28 cellular contexts compared by ENCODE assay signal in the genomic region with DNA sequence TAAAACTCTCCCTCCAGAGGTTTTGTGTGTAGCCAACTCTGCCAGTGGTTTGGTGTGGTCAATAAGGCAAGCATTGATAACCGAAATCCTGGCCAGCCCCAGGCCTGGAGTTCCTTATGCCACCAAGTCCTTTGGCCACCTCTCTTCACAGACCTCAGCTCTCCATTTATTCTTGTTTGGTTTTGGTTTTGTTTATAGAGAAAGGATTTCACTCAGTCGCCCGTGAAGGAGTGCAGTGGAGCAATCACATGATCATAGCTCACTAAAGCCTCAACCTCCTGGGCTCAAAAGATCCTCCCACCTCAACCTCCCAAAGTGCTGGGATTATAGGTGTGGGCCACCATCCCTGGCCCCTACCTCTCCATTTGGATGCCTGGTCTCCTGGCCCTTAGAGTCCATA. TPM values are rescaled to one million over a fixed set of nuclear protein-coding genes. Genes with fewer than 3 reads are reported as not detected.
DNase-seq lines count a peak whose midpoint lies in the region; ATAC-seq, FAIRE-seq and TF ChIP-seq lines count a peak whose summit lies in the region.
"Had no signal": no experiment of that assay in that cellular context is flagged by ENCODE, and none has a peak within 500 bp of the region (broad histone marks: within the 10 kb centered on the region; RNA-seq: fewer than 3 reads in every experiment).

No MANE protein-coding gene starts in this region.

- no peaks in the 10 kb centered on the region for H3K79me2 ChIP-seq in GM12878 (ENCODE audit: control insufficient read depth, insufficient read depth, low read length)

- DNase-seq in NCI-H345 (lab: John Stamatoyannopoulos, UW) (peak; percentile 30), NCI-H345 treated with DMSO at 0.1 percent for 48 hours (lab: John Stamatoyannopoulos, UW; ENCODE audit: unreplicated experiment) (no peak), GM12878 (ENCODE audit: low read depth, low spot score) (no peak)
- no peak for DNase-seq in stimulated activated naive B cell treated with anti-CD40 and anti-IgM and Interleukin-4, amounts not matched to agents 10 μg/mL and 1 μg/mL and 100 μg/mL, for 72 hours
- DNase-seq in stimulated activated CD4-positive, alpha-beta T cell treated with anti-CD3 and anti-CD28 coated beads, Interleukin-1b, Interleukin-23, amount 100 ng/mL, for 48 hours: no peak
- DNase-seq in activated naive CD4-positive, alpha-beta T cell (lab: John Stamatoyannopoulos, UW): no peak
- DNase-seq: 8988T; activated CD4-positive, alpha-beta T cell treated with anti-CD3 and anti-CD28 coated beads, Interleukin-2, amount 10 ng/mL, durations not matched to agents 24 days and 14 days; activated effector memory CD4-positive, alpha-beta T cell treated with Interleukin-2 at 50 U/mL for 16 hours; BE2C; cortex of kidney; glutamatergic neuron; left lung; NCI-H82; OCI-M1; stimulated activated CD4-positive, alpha-beta T cell treated with anti-CD3 and anti-CD28 coated beads, Interleukin-4, amount 100 ng/mL, for 1 hour; stimulated activated naive CD8-positive, alpha-beta T cell treated with anti-CD3 and anti-CD28 coated beads, Interleukin-15, amount 100 ng/mL, for 72 hours; T-helper 1 cell; upper lobe of left lung had no signal

- CTCF ChIA-PET in GM12878 (lab: Yijun Ruan, JAX): interaction anchor here (3.2 kb wide), 1 partner anchor 153 kb away, joined by 14 read pairs; no protein-coding TSS in a partner anchor

- H3K9me3 ChIP-seq in GM12878 (replicated peaks; ENCODE audit: control insufficient read depth, insufficient read depth, low read length): no peaks in the 10 kb centered on the region; the same call in 2 of the 3 replicates
- H3K9me3 ChIP-seq: left lung, prostate gland had no signal

- intact Hi-C loops in GM12878 (cut with micrococcal nuclease; ENCODE audit: unreplicated experiment): no loop called here

- FAIRE-seq in GM12878 (lab: Jason Lieb, UNC): no peak
- FAIRE-seq: D721Med, HepG2 had no signal

- H4K20me1 ChIP-seq in GM12878 (ENCODE audit: control insufficient read depth, insufficient read depth): no peaks in the 10 kb centered on the region

- RAD21 ChIA-PET in GM12878 (lab: Charles Lee; ENCODE audit: unreplicated experiment): interaction anchor here (1.3 to 2.7 kb wide), 2 partner anchors 55 to 57 kb away, joined by 5 to 7 read pairs; a partner anchor contains a TSS

- 2% methylated on average over 3 of the region's 3 CpGs for WGBS in GM12878 (ENCODE audit: insufficient coverage, insufficient replicate concordance, low lambda C conversion rate, missing lambda C conversion rate)

- H3K4me1 ChIP-seq in GM12878 (ENCODE audit: control insufficient read depth, insufficient read depth, low read length): peaks cover 19% of the 10 kb centered on the region
- H3K4me1 ChIP-seq: breast epithelium, neural progenitor cell, prostate gland had no signal

- no peaks in the 10 kb centered on the region for H3K27me3 ChIP-seq in GM12878 (replicated peaks in 1 of 2; ENCODE audit: control insufficient read depth in 2 of 2, insufficient read depth in 2 of 2, low read length in 1 of 2)
- H3K27me3 ChIP-seq: BE2C, breast epithelium, left lung, neural progenitor cell, upper lobe of left lung had no signal

- SMC1A ChIA-PET in GM12878 (lab: Charles Lee; ENCODE audit: uncharacterized antibody, unreplicated experiment): interaction anchor here (0.7 to 2.0 kb wide), 3 partner anchors 26 to 157 kb away, joined by 3 to 6 read pairs (median 3); no protein-coding TSS in a partner anchor

- H2AFZ ChIP-seq in GM12878 (ENCODE audit: control insufficient read depth, low read depth, low read length): peak overlapping the region; percentile 9
- H2AFZ ChIP-seq: neural progenitor cell had no signal

- H3K4me1 Mint-ChIP-seq in stimulated activated naive B cell treated with anti-CD40 and anti-IgM and Interleukin-4, amounts not matched to agents 10 μg/mL and 1 μg/mL and 100 μg/mL, for 72 hours: peaks cover 16 to 28% of the 10 kb centered on the region in 2 donors
- H3K4me1 Mint-ChIP-seq: activated CD4-positive, alpha-beta T cell treated with anti-CD3 and anti-CD28 coated beads, Interleukin-2, amount 10 ng/mL, durations not matched to agents 24 days and 14 days; neural progenitor cell had no signal

- peaks cover 0 to 4% of the 10 kb centered on the region in 2 donors for H3K9me3 Mint-ChIP-seq in stimulated activated naive B cell treated with anti-CD40 and anti-IgM and Interleukin-4, amounts not matched to agents 10 μg/mL and 1 μg/mL and 100 μg/mL, for 72 hours
- H3K9me3 Mint-ChIP-seq: activated CD4-positive, alpha-beta T cell treated with anti-CD3 and anti-CD28 coated beads, Interleukin-2, amount 10 ng/mL, durations not matched to agents 24 days and 14 days had no signal

- no peak for TF ChIP-seq POLR2A in GM12878 (IDR thresholded peaks at IDR 0.05; ENCODE audit: low read depth, low read length)

- no TSS peak for BruUV-seq in GM12878 (replicated peaks; lab: Mats Ljungman, UMichigan)

- H3K4me2 ChIP-seq in GM12878 (ENCODE audit: control insufficient read depth, insufficient read depth): peak overlapping the region; percentile 11; the same call in 1 of the 2 replicates
- H3K4me2 ChIP-seq: neural progenitor cell, smooth muscle cell had no signal

- no peaks in the 10 kb centered on the region for H3K36me3 Mint-ChIP-seq in stimulated activated naive B cell treated with anti-CD40 and anti-IgM and Interleukin-4, amounts not matched to agents 10 μg/mL and 1 μg/mL and 100 μg/mL, for 72 hours
- H3K36me3 Mint-ChIP-seq: neural progenitor cell had no signal

- in situ Hi-C loops in GM12878 (cut with MboI): no loop called here

- H3K27ac ChIP-seq in GM12878 (ENCODE audit: control insufficient read depth, insufficient read depth): no peak overlapping the region
- H3K27ac ChIP-seq: breast epithelium, left lung, neural progenitor cell, prostate gland, upper lobe of left lung had no signal

- no peak for TF ChIP-seq EP300 in GM12878 (IDR thresholded peaks at IDR 0.05; ENCODE audit: borderline replicate concordance in 1 of 2, control insufficient read depth in 1 of 2, low read depth in 2 of 2, low read length in 2 of 2)

- no peaks in the 10 kb centered on the region for H3K36me3 ChIP-seq in GM12878 (ENCODE audit: control insufficient read depth in 2 of 2, insufficient read depth in 2 of 2, low read length in 1 of 2)
- H3K36me3 ChIP-seq: BE2C, breast epithelium, left lung, neural progenitor cell, prostate gland, upper lobe of left lung had no signal

- TF ChIP-seq RAD21 in GM12878 (IDR thresholded peaks at IDR 0.05; ENCODE audit: insufficient read depth, low read depth, low read length): no peak

- H3K4me3 ChIP-seq in GM12878: no peak overlapping the region
- H3K4me3 ChIP-seq: breast epithelium, left lung, neural progenitor cell, prostate gland, smooth muscle cell, upper lobe of left lung had no signal

- no peak overlapping the region for H3K4me3 Mint-ChIP-seq in stimulated activated naive B cell treated with anti-CD40 and anti-IgM and Interleukin-4, amounts not matched to agents 10 μg/mL and 1 μg/mL and 100 μg/mL, for 72 hours
- H3K4me3 Mint-ChIP-seq: activated CD4-positive, alpha-beta T cell treated with anti-CD3 and anti-CD28 coated beads, Interleukin-2, amount 10 ng/mL, durations not matched to agents 24 days and 14 days; neural progenitor cell; stimulated activated naive CD8-positive, alpha-beta T cell treated with anti-CD3 and anti-CD28 coated beads, Interleukin-15, amount 100 ng/mL, for 72 hours had no signal

- TF ChIP-seq CTCF in GM12878 (IDR thresholded peaks at IDR 0.05 in 2 of 3, conservative IDR thresholded peaks at IDR 0.05 in 1 of 3; ENCODE audit: control insufficient read depth in 2 of 3, extremely low read depth in 1 of 3, insufficient read depth in 1 of 3, low read depth in 3 of 3, low read length in 3 of 3): no peak

- peak; percentile 67 for ATAC-seq in GM21360 (IDR thresholded peaks at IDR 0.05; ENCODE audit: unreplicated experiment)
- peak; percentile 70 for ATAC-seq in GM12878
- ATAC-seq in stimulated activated naive B cell treated with anti-CD40 and anti-IgM and Interleukin-4, amounts not matched to agents 10 μg/mL and 1 μg/mL and 100 μg/mL, for 72 hours (replicated peaks): peak; percentile 39 to 65
- no peak for ATAC-seq in GM21717 (IDR thresholded peaks at IDR 0.05; ENCODE audit: unreplicated experiment)
- ATAC-seq: HCT116; HepG2; left lung; stimulated activated naive CD8-positive, alpha-beta T cell treated with anti-CD3 and anti-CD28 coated beads, Interleukin-15, amount 100 ng/mL, for 72 hours had no signal

- H3K9ac ChIP-seq in GM12878 (ENCODE audit: control insufficient read depth, insufficient read depth, low read length): no peak overlapping the region
- H3K9ac ChIP-seq: neural progenitor cell had no signal

- H3K27ac Mint-ChIP-seq in stimulated activated naive B cell treated with anti-CD40 and anti-IgM and Interleukin-4, amounts not matched to agents 10 μg/mL and 1 μg/mL and 100 μg/mL, for 72 hours: no peak overlapping the region
- H3K27ac Mint-ChIP-seq: activated CD4-positive, alpha-beta T cell treated with anti-CD3 and anti-CD28 coated beads, Interleukin-2, amount 10 ng/mL, durations not matched to agents 24 days and 14 days; neural progenitor cell; stimulated activated naive CD8-positive, alpha-beta T cell treated with anti-CD3 and anti-CD28 coated beads, Interleukin-15, amount 100 ng/mL, for 72 hours had no signal

- POLR2A ChIA-PET in GM12878 (lab: Charles Lee): no interaction called here

- H3K27me3 Mint-ChIP-seq in stimulated activated naive B cell treated with anti-CD40 and anti-IgM and Interleukin-4, amounts not matched to agents 10 μg/mL and 1 μg/mL and 100 μg/mL, for 72 hours: peaks cover 0 to 10% of the 10 kb centered on the region in 2 donors

TF ChIP-seq in GM12878, 131 proteins besides CTCF, POLR2A, EP300 and RAD21 (continues in another document):
- TF ChIP-seq CBX5 (IDR thresholded peaks at IDR 0.05; ENCODE audit: low read depth) (no peak), RAD51 (IDR thresholded peaks at IDR 0.05) (peak; percentile 40; the same call in 1 of the 2 replicates), CBFB (IDR thresholded peaks at IDR 0.05; ENCODE audit: low read depth) (no peak)

RNA-seq across cellular contexts. Expression of a gene that starts 55.4 kb away (rescaled TPM):
- 55.8 and 60.6 TPM in 2 replicates for total RNA-seq in GM12878 (2013; cell fraction: nucleolus; rRNA removed)
- total RNA-seq in GM12878 (2014; rRNA removed): 5.3 and 6.4 TPM in 2 replicates
- 5.8 and 6.1 TPM in 2 replicates for total RNA-seq in GM12878 (2014; rRNA removed; fragmentation: Illumina TruSeq; extraction: Trizol)
- total RNA-seq in GM12878 (2021): 18.1 and 20.5 TPM in 2 replicates
- 2.5 TPM for polyA plus RNA-seq in GM12878 (2011; ENCODE audit: low read depth)
- 3.0 and 4.7 TPM in 2 replicates for polyA plus RNA-seq in GM12878 (2011; rRNA removed)
- 3.2 and 4.0 TPM in 2 replicates for polyA plus RNA-seq in GM12878 (2011; cell fraction: cytosol; rRNA removed)
- 24.1 and 34.3 TPM in 2 replicates for polyA plus RNA-seq in GM12878 (2011; cell fraction: nucleus; rRNA removed)
- polyA plus RNA-seq in GM12878 (2012): 3.1 and 3.8 TPM in 2 replicates
- 7.8 and 8.6 TPM in 2 replicates for polyA plus RNA-seq in GM12878 (2014; fragmentation: Illumina TruSeq; extraction: Trizol)
- polyA plus RNA-seq in GM12878 (2014; fragmentation: Nextera tagmentation; extraction: Ambion mirVana): 1 to 10 TPM; 1.8 to 2.5 TPM
- 7.3 and 7.5 TPM in 2 replicates for polyA plus RNA-seq in GM12878 (2014; rRNA removed)
- polyA plus RNA-seq in GM12878 (2016; fragmentation: Nextera tagmentation; extraction: Ambion mirVana): 10 to 100 TPM; 10.4 to 10.7 TPM
- polyA minus RNA-seq in GM12878 (2011; rRNA and poly(A)+ RNA removed): 9.2 and 10.7 TPM in 2 replicates
- 5.5 and 6.4 TPM in 2 replicates for polyA minus RNA-seq in GM12878 (2011; cell fraction: cytosol; rRNA and poly(A)+ RNA removed)
- polyA minus RNA-seq in GM12878 (2011; cell fraction: nucleus; rRNA and poly(A)+ RNA removed): 11.2 and 19.8 TPM in 2 replicates
